14 cellular contexts compared by ENCODE assay signal in genomic region chr12:123732251-123732650, GRCh38.
"Had no signal": no experiment of that assay in that cellular context is flagged by ENCODE, and none has a peak within 500 bp of the region (broad histone marks: within the 10 kb centered on the region; RNA-seq: fewer than 3 reads in every experiment).

No MANE protein-coding gene starts in this region.

- DNase-seq: activated CD4-positive, alpha-beta T cell treated with anti-CD3 and anti-CD28 coated beads for 1 hour; activated CD4-positive, alpha-beta T cell treated with anti-CD3 and anti-CD28 coated beads, Interleukin-2, amount 50 U/mL, for 4 hours; aorta; brain microvascular endothelial cell; heart right ventricle; islet precursor cell; left cardiac atrium; mucosa of descending colon; right lobe of liver; stimulated activated CD4-positive, alpha-beta T cell treated with anti-CD3 and anti-CD28 coated beads, Interleukin-15, amount 100 ng/mL, for 24 hours; stimulated activated naive CD4-positive, alpha-beta T cell treated with Interleukin-2 at 50 U/mL for 16 hours; tibial artery; WERI-Rb-1 had no signal

- ATAC-seq: heart right ventricle, left cardiac atrium, mucosa of descending colon, right lobe of liver, SK-N-SH treated with all-trans-retinoic acid at 6 μM for 48 hours had no signal
